Comparison of ENCODE assay signal across 8 cellular contexts in genomic region chr6:53335224-53335994, GRCh38. TPM values are rescaled to one million over a fixed set of nuclear protein-coding genes. Genes with fewer than 3 reads are reported as not detected.
A peak's percentile ranks its signal among the peaks of the same experiment; 100 is the strongest.
DNase-seq lines count a peak whose midpoint lies in the region; TF ChIP-seq lines count a peak whose summit lies in the region.

No MANE protein-coding gene starts in this region.

- no peak overlapping the region for H2BK20ac ChIP-seq in H9 (ENCODE audit: low read depth, low read length, poor library complexity, severe bottlenecking)

- H3K9me3 ChIP-seq in H9 (ENCODE audit: control insufficient read depth, low read depth, low read length), result no peaks in the 10 kb centered on the region
- H3K9me3 ChIP-seq in parathyroid adenoma (ENCODE audit: control insufficient read depth, low read length), result no peaks in the 10 kb centered on the region

- H3K23me2 ChIP-seq in H9 (ENCODE audit: insufficient read length, low read depth, low read length, poor library complexity, severe bottlenecking), result no peaks in the 10 kb centered on the region

- no peak overlapping the region for H3K23ac ChIP-seq in H9 (ENCODE audit: insufficient read length, low read depth, low read length)

- H3K4me1 ChIP-seq in H9 (ENCODE audit: insufficient read depth, low read length), result peaks cover 19% of the 10 kb centered on the region
- H3K4me1 ChIP-seq in parathyroid adenoma, result no peaks in the 10 kb centered on the region

- no peak overlapping the region for H4K91ac ChIP-seq in H9 (ENCODE audit: insufficient read length, low read depth, low read length)

- H2AFZ ChIP-seq in H9 (ENCODE audit: low read length), result no peak overlapping the region
- H2AFZ ChIP-seq in parathyroid adenoma, result no peak overlapping the region

- H4K5ac ChIP-seq in H9 (ENCODE audit: insufficient read length, low read depth, low read length), result no peak overlapping the region

- no peak overlapping the region for H2BK12ac ChIP-seq in H9 (ENCODE audit: insufficient read length, low read depth, low read length)

- in situ Hi-C loops in GM13977 (cut with MboI; ENCODE audit: low pct_unique_long_range_greater_than_20kb, low sequenced_read_pairs, unreplicated experiment), result no loop called here
- in situ Hi-C loops in G401 (cut with HindIII; ENCODE audit: low sequenced_read_pairs), result no loop called here

- peaks cover 11 to 18% (median 15%) of the 10 kb centered on the region in 3 experiments for H3K36me3 Mint-ChIP-seq in H9 (ENCODE audit: insufficient read depth in 1 of 3, low read depth in 3 of 3)

- H3K79me2 ChIP-seq in H9 (ENCODE audit: insufficient read depth, low read length) (peaks cover 81% of the 10 kb centered on the region), parathyroid adenoma (peaks cover 22% of the 10 kb centered on the region)

- no peak overlapping the region for H3T11ph ChIP-seq in H9 (ENCODE audit: low read length)

- H3K4ac ChIP-seq in H9 (ENCODE audit: low read depth, low read length), result no peak overlapping the region

- H4K8ac ChIP-seq in H9 (replicated peaks; ENCODE audit: insufficient read length, low read depth, low read length), result no peak overlapping the region

- H3K9ac ChIP-seq in H9 (ENCODE audit: extremely low read depth, insufficient read length, low read length), result no peak overlapping the region
- no peak overlapping the region for H3K9ac ChIP-seq in parathyroid adenoma

- H3K9me3 Mint-ChIP-seq in H9, result no peaks in the 10 kb centered on the region

- no peak for TF ChIP-seq CTCF in GM13977 (IDR thresholded peaks at IDR 0.05; ENCODE audit: extremely low read depth, insufficient read depth, missing control alignments)
- TF ChIP-seq CTCF in H9 (conservative IDR thresholded peaks at IDR 0.05), result no peak
- TF ChIP-seq CTCF in parathyroid adenoma (IDR thresholded peaks at IDR 0.05), result no peak

- peak overlapping the region; percentile 19 for H3K4me2 ChIP-seq in H9 (ENCODE audit: insufficient read depth, insufficient read length, low read length)
- H3K4me2 ChIP-seq in parathyroid adenoma (ENCODE audit: low read length), result no peak overlapping the region

- no peak overlapping the region for H3K56ac ChIP-seq in H9 (ENCODE audit: insufficient read length, low read depth, low read length)

- no peak overlapping the region for H2BK15ac ChIP-seq in H9 (ENCODE audit: low read depth, low read length)

- H3K36me3 ChIP-seq in parathyroid adenoma (ENCODE audit: control insufficient read depth, insufficient read depth, low read length), result no peaks in the 10 kb centered on the region

- peaks cover 21% of the 10 kb centered on the region for H3K79me1 ChIP-seq in H9 (ENCODE audit: insufficient read depth, low read depth, low read length, poor library complexity, severe bottlenecking)

- peak; percentile 48 for DNase-seq in GM13977 (ENCODE audit: low spot score)
- DNase-seq in H9, result no peak
- DNase-seq in NOMO-1 treated with dmso at 0.1 percent for 144 hours (lab: John Stamatoyannopoulos, UW; ENCODE audit: unreplicated experiment), result peak; percentile 47
- peak; percentile 87 for DNase-seq in activated effector memory CD4-positive, alpha-beta T cell treated with anti-CD3 and anti-CD28 coated beads, Interleukin-2, amount 50 U/mL, for 16 hours
- no peak for DNase-seq in G401 (ENCODE audit: low spot score)
- no peak for DNase-seq in NCI-H446 (lab: John Stamatoyannopoulos, UW)
- DNase-seq in cerebellum (ENCODE audit: low spot score), result no peak

- H3K27me3 ChIP-seq in H9 (ENCODE audit: insufficient read depth, low read length) (no peaks in the 10 kb centered on the region), parathyroid adenoma (ENCODE audit: control insufficient read depth, insufficient read depth, low read length) (no peaks in the 10 kb centered on the region)

- H3K4me3 Mint-ChIP-seq in H9, result peak overlapping the region in 1 of 2 experiments; percentile 50; a peak in 1 of 5 replicates

- H2BK5ac ChIP-seq in H9 (ENCODE audit: insufficient read length, low read length), result no peak overlapping the region

- H3K27ac Mint-ChIP-seq in H9, result peak overlapping the region; percentile 70 to 96 (median 81); a peak in 5 of 7 replicates

- no CpG with 5 or more reads among the region's 12 CpGs for WGBS in H9 (ENCODE audit: extremely low coverage, insufficient read length, low lambda C conversion rate)

- no peak overlapping the region for H2BK120ac ChIP-seq in H9 (ENCODE audit: low read depth, low read length, poor library complexity, severe bottlenecking)

- no peak overlapping the region for H2AK5ac ChIP-seq in H9 (ENCODE audit: insufficient read length, low read length)

- no peaks in the 10 kb centered on the region for H4K20me1 ChIP-seq in H9 (ENCODE audit: control insufficient read depth, insufficient read depth, insufficient read length)

- no peak overlapping the region for H3K4me3 ChIP-seq in parathyroid adenoma (ENCODE audit: low read depth, low read length)

- no peaks in the 10 kb centered on the region for H3K27me3 Mint-ChIP-seq in H9 (ENCODE audit: low read depth)

- no peak overlapping the region for H3K14ac ChIP-seq in H9 (ENCODE audit: insufficient read depth, low read length)

- H3K4me1 Mint-ChIP-seq in H9, result peaks cover 34 to 45% of the 10 kb centered on the region in 2 experiments

- H3K18ac ChIP-seq in H9 (ENCODE audit: insufficient read length, low read depth, low read length), result no peak overlapping the region

- no peak overlapping the region for H3K27ac ChIP-seq in H9 (ENCODE audit: insufficient read length, low read depth, low read length)
- peak overlapping the region; percentile 21 for H3K27ac ChIP-seq in parathyroid adenoma

RNA-seq across cellular contexts. Expression of gene ELOVL5, which starts 13.3 kb away (rescaled TPM):
- total RNA-seq in H9 (2021) (120 and 121 TPM in 2 replicates), cerebellum (50.4 TPM)
- 6.6 and 12.2 TPM in 2 replicates for total RNA-seq in G401 (2014; rRNA removed; shearing (Covaris generic))

Comparison
In these comparisons a context has a peak if more than half of its experiments do, and no peak if none do; other contexts are left out.
1. DNase-seq: peak in GM13977 (single experiment), NOMO-1 treated with dmso at 0.1 percent for 144 hours (single experiment) and activated effector memory CD4-positive, alpha-beta T cell treated with anti-CD3 and anti-CD28 coated beads, Interleukin-2, amount 50 U/mL, for 16 hours (single experiment); none in H9 (single experiment), G401 (single experiment), NCI-H446 (0 of 2) and cerebellum (single experiment).